12 cellular contexts compared by ENCODE assay signal in the genomic region with DNA sequence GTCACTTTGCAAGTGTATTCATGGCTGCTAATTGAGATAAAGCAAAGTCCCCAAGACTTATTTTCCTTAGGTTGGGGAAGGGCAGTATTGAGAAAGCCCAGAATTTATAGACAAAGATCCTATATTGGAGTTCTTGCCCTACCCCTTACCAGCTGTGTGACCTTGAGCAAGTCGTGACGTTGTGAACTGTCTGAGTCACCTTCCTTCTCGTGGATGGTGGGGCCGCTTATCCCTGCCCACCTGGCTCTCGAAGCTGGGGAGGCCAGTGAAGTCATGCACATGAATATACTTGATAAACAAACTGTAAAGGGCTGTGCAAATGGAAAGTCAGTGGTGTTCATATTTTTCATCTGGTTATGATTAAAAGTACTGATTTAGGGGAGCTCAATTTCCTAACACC.
DNase-seq lines count a peak whose midpoint lies in the region; ATAC-seq and TF ChIP-seq lines count a peak whose summit lies in the region.
"Had no signal": no experiment of that assay in that cellular context is flagged by ENCODE, and none has a peak within 500 bp of the region (broad histone marks: within the 10 kb centered on the region; RNA-seq: fewer than 3 reads in every experiment).

No MANE protein-coding gene starts in this region.

- H3K36me3 ChIP-seq in PC-3 (ENCODE audit: low read depth, low read length), result no peaks in the 10 kb centered on the region
- H3K36me3 ChIP-seq in fibroblast of lung (ENCODE audit: control insufficient read depth, insufficient read depth, low read length), result no peaks in the 10 kb centered on the region
- no peaks in the 10 kb centered on the region for H3K36me3 ChIP-seq in prostate gland
- H3K36me3 ChIP-seq: neural progenitor cell, SJCRH30, WERI-Rb-1 had no signal

- no peak for TF ChIP-seq CTCF in PC-3 (conservative IDR thresholded peaks at IDR 0.05; ENCODE audit: low read depth, low read length)
- no peak for TF ChIP-seq CTCF in fibroblast of lung (conservative IDR thresholded peaks at IDR 0.05 in 1 of 2, IDR thresholded peaks at IDR 0.05 in 1 of 2; ENCODE audit: low read depth in 1 of 2, low read length in 2 of 2)
- TF ChIP-seq CTCF in prostate gland (IDR thresholded peaks at IDR 0.05), result no peak
- TF ChIP-seq CTCF in Calu3 (IDR thresholded peaks at IDR 0.05; ENCODE audit: unreplicated experiment), result no peak

- BruUV-seq in PC-3 (replicated peaks; lab: Mats Ljungman, UMichigan), result no TSS peak
- BruUV-seq in Calu3 (replicated peaks; lab: Mats Ljungman, UMichigan), result no TSS peak

- peak overlapping the region; percentile 87; the same call in 1 of the 2 replicates for H3K4me3 ChIP-seq in PC-3 (ENCODE audit: low read length)
- H3K4me3 ChIP-seq in fibroblast of lung (replicated peaks in 1 of 4; ENCODE audit: control extremely low read depth in 1 of 4, insufficient read depth in 1 of 4, low read depth in 3 of 4, low read length in 4 of 4), result no peak overlapping the region
- H3K4me3 ChIP-seq in prostate gland, result no peak overlapping the region
- H3K4me3 ChIP-seq: neural progenitor cell, SJCRH30 had no signal

- no peak overlapping the region for H3K4me3 Mint-ChIP-seq in activated CD4-positive, alpha-beta memory T cell treated with anti-CD3 and anti-CD28 coated beads, Interleukin-2, amount 10 ng/mL, durations not matched to agents 7 days and 5 days
- H3K4me3 Mint-ChIP-seq in Calu3 (ENCODE audit: low read depth, unreplicated experiment), result no peak overlapping the region
- H3K4me3 Mint-ChIP-seq: neural progenitor cell; stimulated activated memory B cell treated with anti-CD40 and anti-IgM and Interleukin-4, amounts not matched to agents 10 μg/mL and 1 μg/mL and 100 μg/mL, for 72 hours had no signal

- no peaks in the 10 kb centered on the region for H3K9me2 ChIP-seq in PC-3 (replicated peaks; ENCODE audit: low read length)

- H3F3A ChIP-seq in PC-3 (ENCODE audit: low read length, unreplicated experiment), result no peaks in the 10 kb centered on the region

- peak overlapping the region; percentile 11; the same call in 1 of the 2 replicates for H3K27ac ChIP-seq in PC-3 (ENCODE audit: low read length)
- peak overlapping the region; percentile 30 for H3K27ac ChIP-seq in fibroblast of lung (ENCODE audit: insufficient read depth, low read length)
- H3K27ac ChIP-seq in prostate gland, result peak overlapping the region; percentile 96 to 99
- H3K27ac ChIP-seq: neural progenitor cell, SJCRH30, WERI-Rb-1 had no signal

- no peaks in the 10 kb centered on the region for H3K9me3 ChIP-seq in PC-3 (ENCODE audit: low read length)
- no peaks in the 10 kb centered on the region for H3K9me3 ChIP-seq in fibroblast of lung (ENCODE audit: control insufficient read depth, insufficient read depth, low read depth, low read length)
- no peaks in the 10 kb centered on the region for H3K9me3 ChIP-seq in prostate gland
- H3K9me3 ChIP-seq: SJCRH30 had no signal

- CTCF ChIA-PET in PC-3 (lab: Charles Lee), result no interaction called here
- CTCF ChIA-PET in activated CD4-positive, alpha-beta memory T cell treated with anti-CD3 and anti-CD28 coated beads, Interleukin-2, amount 10 ng/mL, durations not matched to agents 7 days and 5 days (lab: Charles Lee), result no interaction called here
- CTCF ChIA-PET in Calu3 (lab: Charles Lee), result no interaction called here

- H3K4me1 Mint-ChIP-seq in activated CD4-positive, alpha-beta memory T cell treated with anti-CD3 and anti-CD28 coated beads, Interleukin-2, amount 10 ng/mL, durations not matched to agents 7 days and 5 days, result peaks cover 3% of the 10 kb centered on the region
- peaks cover 28% of the 10 kb centered on the region for H3K4me1 Mint-ChIP-seq in Calu3 (ENCODE audit: low read depth, unreplicated experiment)
- H3K4me1 Mint-ChIP-seq: stimulated activated memory B cell treated with anti-CD40 and anti-IgM and Interleukin-4, amounts not matched to agents 10 μg/mL and 1 μg/mL and 100 μg/mL, for 72 hours had no signal

- H3K79me2 ChIP-seq in PC-3 (ENCODE audit: low read length) (peaks cover 85% of the 10 kb centered on the region), fibroblast of lung (ENCODE audit: control insufficient read depth, insufficient read depth, low read length) (peaks cover 49% of the 10 kb centered on the region)

- intact Hi-C loops in PC-3 (cut with micrococcal nuclease), result no loop called here
- intact Hi-C loops in prostate gland (cut with DNase I), result loop anchor here (10.0 kb wide), 1 partner anchor 1172 kb away; no protein-coding TSS in a partner anchor
- intact Hi-C loops in Calu3 (cut with micrococcal nuclease; ENCODE audit: unreplicated experiment), result no loop called here

- H3K27me3 Mint-ChIP-seq in activated CD4-positive, alpha-beta memory T cell treated with anti-CD3 and anti-CD28 coated beads, Interleukin-2, amount 10 ng/mL, durations not matched to agents 7 days and 5 days, result peaks cover 37% of the 10 kb centered on the region
- no peaks in the 10 kb centered on the region for H3K27me3 Mint-ChIP-seq in Calu3 (ENCODE audit: unreplicated experiment)

- 52% methylated on average over 5 of the region's 5 CpGs for WGBS in prostate gland

- H3K27me3 ChIP-seq in PC-3 (ENCODE audit: low read length) (no peaks in the 10 kb centered on the region), fibroblast of lung (ENCODE audit: control insufficient read depth, insufficient read depth, low read length) (no peaks in the 10 kb centered on the region), prostate gland (replicated peaks; ENCODE audit: insufficient read depth) (no peaks in the 10 kb centered on the region)
- H3K27me3 ChIP-seq: SJCRH30 had no signal

- H3K36me3 Mint-ChIP-seq in activated CD4-positive, alpha-beta memory T cell treated with anti-CD3 and anti-CD28 coated beads, Interleukin-2, amount 10 ng/mL, durations not matched to agents 7 days and 5 days (ENCODE audit: low read depth), result no peaks in the 10 kb centered on the region
- H3K36me3 Mint-ChIP-seq in Calu3 (ENCODE audit: insufficient read depth, unreplicated experiment), result peaks cover 24% of the 10 kb centered on the region
- H3K36me3 Mint-ChIP-seq: neural progenitor cell; stimulated activated memory B cell treated with anti-CD40 and anti-IgM and Interleukin-4, amounts not matched to agents 10 μg/mL and 1 μg/mL and 100 μg/mL, for 72 hours had no signal

- no peaks in the 10 kb centered on the region for H3K9me3 Mint-ChIP-seq in activated CD4-positive, alpha-beta memory T cell treated with anti-CD3 and anti-CD28 coated beads, Interleukin-2, amount 10 ng/mL, durations not matched to agents 7 days and 5 days
- no peaks in the 10 kb centered on the region for H3K9me3 Mint-ChIP-seq in Calu3 (ENCODE audit: low read depth, unreplicated experiment)
- H3K9me3 Mint-ChIP-seq: neural progenitor cell; stimulated activated memory B cell treated with anti-CD40 and anti-IgM and Interleukin-4, amounts not matched to agents 10 μg/mL and 1 μg/mL and 100 μg/mL, for 72 hours had no signal

- peak; percentile 9 for DNase-seq in GF-D8 (lab: John Stamatoyannopoulos, UW)
- DNase-seq in PC-3, result peak; percentile 26
- peak; percentile 79 to 85 for DNase-seq in fibroblast of lung (ENCODE audit: low read depth in 2 of 2)
- DNase-seq in prostate gland (ENCODE audit: low spot score), result no peak
- DNase-seq in activated T-cell treated with anti-CD3 and anti-CD28 coated beads, Interleukin-2, amount 50 U/mL, for 48 hours, result no peak
- no peak for DNase-seq in activated CD4-positive, alpha-beta memory T cell treated with anti-CD3 and anti-CD28 coated beads, Interleukin-2, amount 10 ng/mL, durations not matched to agents 7 days and 5 days
- DNase-seq in Calu3, result no peak
- DNase-seq: NCI-H446, SJCRH30, WERI-Rb-1 had no signal

- H2AFZ ChIP-seq in PC-3 (ENCODE audit: low read length), result no peak overlapping the region
- no peak overlapping the region for H2AFZ ChIP-seq in fibroblast of lung (ENCODE audit: low read length)
- H2AFZ ChIP-seq: neural progenitor cell had no signal

- TF ChIP-seq POLR2A in prostate gland (IDR thresholded peaks at IDR 0.05), result no peak

- H3K4me2 ChIP-seq in PC-3 (ENCODE audit: low read length) (peak overlapping the region; percentile 92), fibroblast of lung (ENCODE audit: extremely low read depth, insufficient read depth, low read length) (peak overlapping the region; percentile 61)
- H3K4me2 ChIP-seq: neural progenitor cell had no signal

- no peak for ATAC-seq in PC-3
- ATAC-seq: stimulated activated memory B cell treated with anti-CD40 and anti-IgM and Interleukin-4, amounts not matched to agents 10 μg/mL and 1 μg/mL and 100 μg/mL, for 72 hours had no signal

- H4K20me1 ChIP-seq in PC-3 (ENCODE audit: low read length) (peaks cover 56% of the 10 kb centered on the region), fibroblast of lung (ENCODE audit: control insufficient read depth, extremely low read depth, insufficient read depth, low read length) (no peaks in the 10 kb centered on the region)

- no peak overlapping the region; the same call in 1 of the 2 replicates for H3K9ac ChIP-seq in PC-3 (ENCODE audit: low read length)
- H3K9ac ChIP-seq in fibroblast of lung (ENCODE audit: insufficient read depth, low read length), result no peak overlapping the region
- H3K9ac ChIP-seq: neural progenitor cell had no signal

- POLR2A ChIA-PET in PC-3 (lab: Charles Lee; ENCODE audit: unreplicated experiment), result interaction anchor here (0.5 to 0.6 kb wide), 2 partner anchors 48 to 208 kb away, joined by 3 read pairs; no protein-coding TSS in a partner anchor
- POLR2A ChIA-PET in activated CD4-positive, alpha-beta memory T cell treated with anti-CD3 and anti-CD28 coated beads, Interleukin-2, amount 10 ng/mL, durations not matched to agents 7 days and 5 days (lab: Charles Lee), result no interaction called here

- no peak overlapping the region for H3K27ac Mint-ChIP-seq in activated CD4-positive, alpha-beta memory T cell treated with anti-CD3 and anti-CD28 coated beads, Interleukin-2, amount 10 ng/mL, durations not matched to agents 7 days and 5 days
- no peak overlapping the region for H3K27ac Mint-ChIP-seq in Calu3 (ENCODE audit: unreplicated experiment)
- H3K27ac Mint-ChIP-seq: neural progenitor cell; stimulated activated memory B cell treated with anti-CD40 and anti-IgM and Interleukin-4, amounts not matched to agents 10 μg/mL and 1 μg/mL and 100 μg/mL, for 72 hours had no signal

- H3K4me1 ChIP-seq in PC-3 (ENCODE audit: insufficient read depth, low read length) (peaks cover 32% of the 10 kb centered on the region), fibroblast of lung (ENCODE audit: control insufficient read depth, extremely low read depth, insufficient read depth, low read length) (peaks cover 16% of the 10 kb centered on the region), prostate gland (replicated peaks) (peaks cover 3% of the 10 kb centered on the region)

Comparison
In these comparisons a context has a peak if more than half of its experiments do, and no peak if none do; other contexts are left out.
1. DNase-seq: peak in GF-D8 (single experiment), PC-3 (single experiment) and fibroblast of lung (2 of 2); none in prostate gland (single experiment), activated T-cell treated with anti-CD3 and anti-CD28 coated beads, Interleukin-2, amount 50 U/mL, for 48 hours (0 of 2), activated CD4-positive, alpha-beta memory T cell treated with anti-CD3 and anti-CD28 coated beads, Interleukin-2, amount 10 ng/mL, durations not matched to agents 7 days and 5 days (single experiment) and Calu3 (single experiment).
2. H3K27ac ChIP-seq: peak in every context shown above with its lines; median percentile 98 in prostate gland; 30 in fibroblast of lung; 11 in PC-3.